In genomic region chr18:54388203-54389142, GRCh38 we compare ENCODE assay signal across 1 cellular context.
TF ChIP-seq lines count a peak whose summit lies in the region.

No MANE protein-coding gene starts in this region.

TF ChIP-seq in GM12878, 131 proteins besides CTCF, POLR2A, EP300 and RAD21 (continued from another document):
- TF ChIP-seq E2F8 (IDR thresholded peaks at IDR 0.05; ENCODE audit: low read depth, partially characterized antibody) (no peak), E4F1 (IDR thresholded peaks at IDR 0.05; ENCODE audit: borderline replicate concordance, partially characterized antibody) (no peak), HCFC1 (IDR thresholded peaks at IDR 0.05; ENCODE audit: low read length) (no peak), BCL11A (IDR thresholded peaks at IDR 0.05; ENCODE audit: low read depth, low read length) (no peak), NBN (IDR thresholded peaks at IDR 0.05) (no peak), PAX5 (IDR thresholded peaks at IDR 0.05; ENCODE audit: borderline replicate concordance, low read depth, low read length) (no peak), STAT1 (conservative IDR thresholded peaks at IDR 0.05) (no peak), NRF1 (conservative IDR thresholded peaks at IDR 0.05; ENCODE audit: low read depth, low read length) (no peak), ZBTB4 (CRISPR knock-in tag; IDR thresholded peaks at IDR 0.05) (no peak), YBX1 (IDR thresholded peaks at IDR 0.05) (no peak), REST (IDR thresholded peaks at IDR 0.05; ENCODE audit: low read depth, low read length) (no peak), BMI1 (IDR thresholded peaks at IDR 0.05; ENCODE audit: borderline replicate concordance) (no peak), IKZF2 (IDR thresholded peaks at IDR 0.05) (0 out of 4 replicates have a peak, but pooled peaks of 1 of the 2 experiments have one; percentile 12), TCF12 (IDR thresholded peaks at IDR 0.05; ENCODE audit: low read depth, low read length) (peak; percentile 75; the same call in 1 of the 2 replicates), NKRF (conservative IDR thresholded peaks at IDR 0.05) (no peak), EGR1 (IDR thresholded peaks at IDR 0.05; ENCODE audit: borderline replicate concordance in 1 of 2, low read depth in 2 of 2, low read length in 2 of 2) (0 out of 3 replicates have a peak, but pooled peaks of 1 of the 2 experiments have one; percentile 23), SREBF1 (IDR thresholded peaks at IDR 0.05; ENCODE audit: low read length) (no peak), NFXL1 (IDR thresholded peaks at IDR 0.05; ENCODE audit: borderline replicate concordance) (no peak), ASH2L (IDR thresholded peaks at IDR 0.05; ENCODE audit: borderline replicate concordance, low read depth) (no peak), SUZ12 (IDR thresholded peaks at IDR 0.05; ENCODE audit: unreplicated experiment) (no peak), BACH1 (IDR thresholded peaks at IDR 0.05; ENCODE audit: borderline replicate concordance) (0 out of 2 replicates have a peak, but pooled peaks have one; percentile 26), PAX8 (IDR thresholded peaks at IDR 0.05) (no peak), RUNX3 (IDR thresholded peaks at IDR 0.05; ENCODE audit: low read length) (peak; percentile 73), ATF2 (IDR thresholded peaks at IDR 0.05; ENCODE audit: low read length) (no peak), PKNOX1 (IDR thresholded peaks at IDR 0.05) (no peak), TCF7 (IDR thresholded peaks at IDR 0.05; ENCODE audit: borderline replicate concordance) (no peak), JUND (IDR thresholded peaks at IDR 0.05; ENCODE audit: low read depth, low read length) (no peak), POU2F2 (IDR thresholded peaks at IDR 0.05; ENCODE audit: borderline replicate concordance, low read depth, low read length) (no peak; the same call in 2 of the 3 replicates), ZNF207 (IDR thresholded peaks at IDR 0.05; ENCODE audit: borderline replicate concordance) (no peak)
TF ChIP-seq in GM12878: peak in this region for 10.
